Comparison of ENCODE assay signal across 9 cellular contexts in the genomic region with DNA sequence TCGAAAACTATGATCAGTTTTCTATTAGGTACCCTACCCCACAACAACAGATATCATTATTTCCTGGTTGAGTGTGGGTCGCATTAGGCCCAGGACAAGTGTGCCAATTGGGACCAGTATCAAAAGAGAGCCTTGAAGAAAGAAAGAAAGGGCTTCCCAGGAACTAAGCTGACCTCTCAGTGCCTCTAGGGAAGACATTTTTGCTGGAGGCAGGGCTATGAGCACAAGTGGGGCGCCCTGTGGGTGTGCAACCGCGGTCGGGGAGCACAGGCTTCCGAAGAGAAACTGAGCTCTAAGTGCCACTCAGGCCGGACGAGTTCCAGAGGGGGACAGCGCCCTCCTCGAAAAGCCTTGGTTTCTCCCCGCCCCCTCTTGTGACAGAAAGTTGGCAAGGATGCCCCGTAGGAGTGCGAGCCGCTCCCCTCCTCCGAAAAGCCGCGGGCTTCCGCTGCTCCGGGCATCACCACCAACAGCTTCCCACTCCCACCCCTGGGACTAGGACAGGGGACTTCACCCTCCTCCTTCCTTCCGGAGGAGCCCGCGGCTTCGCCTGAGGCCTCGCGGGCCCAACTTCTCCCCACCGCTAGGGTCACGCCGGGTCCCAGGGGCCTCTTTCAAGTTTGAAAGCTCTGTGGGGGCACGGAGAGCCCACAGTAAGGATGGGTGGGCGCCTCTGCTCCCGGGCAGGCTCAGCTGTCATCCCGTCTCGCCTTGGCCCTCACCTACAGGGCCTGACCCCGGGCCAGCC. TPM values are rescaled to one million over a fixed set of nuclear protein-coding genes. Genes with fewer than 3 reads are reported as not detected.
DNase-seq lines count a peak whose midpoint lies in the region; ATAC-seq and TF ChIP-seq lines count a peak whose summit lies in the region.
"Had no signal": no experiment of that assay in that cellular context is flagged by ENCODE, and none has a peak within 500 bp of the region (broad histone marks: within the 10 kb centered on the region; RNA-seq: fewer than 3 reads in every experiment).

No MANE protein-coding gene starts in this region.

- H3K27me3 ChIP-seq in brain microvascular endothelial cell (replicated peaks) (no peaks in the 10 kb centered on the region), lung (ENCODE audit: control insufficient read depth, insufficient read depth) (no peaks in the 10 kb centered on the region), tibial artery (peaks cover 0 to 6% of the 10 kb centered on the region in 2 donors)

- H3K4me1 ChIP-seq in lung (ENCODE audit: control insufficient read depth in 2 of 2, insufficient read depth in 2 of 2, low read length in 2 of 2) (peaks cover 0 to 15% of the 10 kb centered on the region in 2 donors), tibial artery (peaks cover 0 to 37% (median 25%) of the 10 kb centered on the region in 4 donors)

- WGBS in lung, 2 donors = 4 to 7% methylated on average over 29 to 35 of the region's 35 CpGs

- TF ChIP-seq CTCF in brain microvascular endothelial cell (IDR thresholded peaks at IDR 0.05; ENCODE audit: low read depth, low read length, missing control alignments) (peak; percentile 13), lung (IDR thresholded peaks at IDR 0.05; ENCODE audit: control extremely low read depth, extremely low read depth) (no peak), tibial artery (IDR thresholded peaks at IDR 0.05) (no peak)

- DNase-seq in SHP77 (lab: John Stamatoyannopoulos, UW) (peak; percentile 53 to 63), SHP77 treated with DMSO at 0.1 percent for 48 hours (lab: John Stamatoyannopoulos, UW) (no peak), brain microvascular endothelial cell (no peak), lung (ENCODE audit: low spot score) (no peak), tibial artery (no peak), SIG-M5 treated with dmso at 0.1 percent for 504 hours (lab: John Stamatoyannopoulos, UW; ENCODE audit: unreplicated experiment) (no peak), pons (ENCODE audit: low spot score) (no peak)
- no peak for DNase-seq in activated CD4-positive, alpha-beta T cell treated with anti-CD3 and anti-CD28 coated beads for 1 hour

- H3K9me3 ChIP-seq in lung (ENCODE audit: control insufficient read depth in 2 of 2, insufficient read depth in 1 of 2, low read length in 1 of 2) (no peaks in the 10 kb centered on the region), tibial artery (no peaks in the 10 kb centered on the region)

- intact Hi-C loops in tibial artery (cut with DNase I; ENCODE audit: low total_unique reads) = loop anchor here (5.0 kb wide), 1 partner anchor 33 kb away; no protein-coding TSS in a partner anchor

- H3K27ac ChIP-seq in brain microvascular endothelial cell = peak overlapping the region; percentile 86
- H3K27ac ChIP-seq in lung (ENCODE audit: low read depth in 1 of 2, low read length in 1 of 2) = peak overlapping the region in 1 of 2 donors; percentile 89
- peak overlapping the region; percentile 46 to 66 for H3K27ac ChIP-seq in tibial artery

- H3K4me3 ChIP-seq in brain microvascular endothelial cell (ENCODE audit: low read depth, low read length) (peak overlapping the region; percentile 68), lung (no peak overlapping the region), tibial artery (peak overlapping the region; percentile 58 to 68)

- H3K36me3 ChIP-seq in brain microvascular endothelial cell (replicated peaks) (peaks cover under 1% of the 10 kb centered on the region), lung (ENCODE audit: control insufficient read depth in 2 of 2, insufficient read depth in 2 of 2, low read length in 2 of 2) (no peaks in the 10 kb centered on the region), tibial artery (no peaks in the 10 kb centered on the region)

- in situ Hi-C loops in brain microvascular endothelial cell (cut with HindIII; ENCODE audit: low pct_ligation_motif_present, low sequenced_read_pairs) = no loop called here

- ATAC-seq in lung (ENCODE audit: insufficient read depth, low FRiP score) = peak; percentile 1

RNA-seq across cellular contexts. Expression of gene NR2F1-AS1, which starts 2.0 kb away (rescaled TPM):
- total RNA-seq in lung = 10 to 100 TPM in 1 of 2 donors, 1 to 10 TPM in 1; 8.9 to 50.0 TPM
- 10 to 100 TPM in 1 of 2 donors, 1 to 10 TPM in 1; 3.6 to 12.9 TPM for polyA plus RNA-seq in lung
- total RNA-seq: activated CD8-positive, alpha-beta memory T cell treated with anti-CD3 and anti-CD28 coated beads for 36 hours had no signal

RNA-seq across cellular contexts. Expression of gene NR2F1, which starts 4.0 kb away (rescaled TPM):
- total RNA-seq in lung = 100 to 1,000 TPM in 1 of 2 donors, 10 to 100 TPM in 1; 57.3 to 104 TPM
- polyA plus RNA-seq in lung = 10 to 100 TPM; 15.2 to 59.3 TPM
- total RNA-seq: activated CD8-positive, alpha-beta memory T cell treated with anti-CD3 and anti-CD28 coated beads for 36 hours had no signal

Comparison
In these comparisons a context has a peak if more than half of its experiments do, and no peak if none do; other contexts are left out.
1. DNase-seq: peak in SHP77 (2 of 2); none in SHP77 treated with DMSO at 0.1 percent for 48 hours (single experiment), brain microvascular endothelial cell (single experiment), lung (single experiment), tibial artery (0 of 2), SIG-M5 treated with dmso at 0.1 percent for 504 hours (single experiment), pons (single experiment) and activated CD4-positive, alpha-beta T cell treated with anti-CD3 and anti-CD28 coated beads for 1 hour (single experiment).